Comparison of ENCODE assay signal across 8 cellular contexts in genomic region chr2:70919672-70920366, GRCh38. TPM values are rescaled to one million over a fixed set of nuclear protein-coding genes. Genes with fewer than 3 reads are reported as not detected.
DNase-seq lines count a peak whose midpoint lies in the region; ATAC-seq and TF ChIP-seq lines count a peak whose summit lies in the region.

No MANE protein-coding gene starts in this region.

- no peaks in the 10 kb centered on the region for H3K36me3 Mint-ChIP-seq in CD4-positive, CD25-positive, alpha-beta regulatory T cell

- no peaks in the 10 kb centered on the region for H3K4me1 ChIP-seq in CD4-positive, CD25-positive, alpha-beta regulatory T cell (ENCODE audit: control insufficient read depth, insufficient read depth, low read length, poor library complexity, severe bottlenecking)

- H3K4me3 ChIP-seq in CD4-positive, CD25-positive, alpha-beta regulatory T cell (ENCODE audit: low read depth, low read length) = no peak overlapping the region
- no peak overlapping the region for H3K4me3 ChIP-seq in cardiac fibroblast (replicated peaks in 1 of 2; ENCODE audit: low read depth in 2 of 2, low read length in 2 of 2)

- H3K27me3 Mint-ChIP-seq in CD4-positive, CD25-positive, alpha-beta regulatory T cell = peaks cover 41% of the 10 kb centered on the region

- peak; percentile 94 for TF ChIP-seq CTCF in cardiac fibroblast (IDR thresholded peaks at IDR 0.05; ENCODE audit: low read depth, low read length)

- H3K9me3 Mint-ChIP-seq in CD4-positive, CD25-positive, alpha-beta regulatory T cell = peaks cover 0 to 2% (median 0%) of the 10 kb centered on the region in 7 donors

- no peak overlapping the region for H3K27ac Mint-ChIP-seq in CD4-positive, CD25-positive, alpha-beta regulatory T cell

- DNase-seq in CD4-positive, CD25-positive, alpha-beta regulatory T cell = peak; percentile 29 to 59 (median 39)
- peak; percentile 42 for DNase-seq in NCI-H2171 treated with DMSO at 0.1 percent for 48 hours (lab: John Stamatoyannopoulos, UW)
- DNase-seq in activated CD4-positive, CD25-positive, alpha-beta regulatory T cell (lab: John Stamatoyannopoulos, UW) = peak; percentile 9 to 51 (median 26)
- DNase-seq in cardiac fibroblast (ENCODE audit: low read depth in 2 of 2) = peak; percentile 83 to 86
- peak; percentile 48 for DNase-seq in kidney glomerular epithelial cell (lab: John Stamatoyannopoulos, UW)
- DNase-seq in stimulated activated CD4-positive, alpha-beta T cell treated with anti-CD3 and anti-CD28 coated beads, Interleukin-2, amount 100 ng/mL, for 48 hours = peak; percentile 80 to 82

- H3K9me3 ChIP-seq in CD4-positive, CD25-positive, alpha-beta regulatory T cell (ENCODE audit: control insufficient read depth in 2 of 2, low read length in 2 of 2) = no peaks in the 10 kb centered on the region

- peaks cover 1% of the 10 kb centered on the region for H3K27me3 ChIP-seq in CD4-positive, CD25-positive, alpha-beta regulatory T cell (ENCODE audit: control insufficient read depth, insufficient read depth, low read length)

- no peaks in the 10 kb centered on the region for H3K4me1 Mint-ChIP-seq in CD4-positive, CD25-positive, alpha-beta regulatory T cell

- no peak overlapping the region for H3K4me3 Mint-ChIP-seq in CD4-positive, CD25-positive, alpha-beta regulatory T cell

- no peak overlapping the region for H3K27ac ChIP-seq in CD4-positive, CD25-positive, alpha-beta regulatory T cell (ENCODE audit: insufficient read depth, low read length, poor library complexity, severe bottlenecking)

- H3K36me3 ChIP-seq in CD4-positive, CD25-positive, alpha-beta regulatory T cell (ENCODE audit: control insufficient read depth, insufficient read depth, low read length) = no peaks in the 10 kb centered on the region

- peak; percentile 39 to 47 for ATAC-seq in CD4-positive, CD25-positive, alpha-beta regulatory T cell (ENCODE audit: low read depth in 2 of 2)
- ATAC-seq in GM21723 (IDR thresholded peaks at IDR 0.05; ENCODE audit: unreplicated experiment) = peak; percentile 78
- no peak for ATAC-seq in GM18861 (IDR thresholded peaks at IDR 0.05; ENCODE audit: unreplicated experiment)

RNA-seq across cellular contexts. Expression of gene ATP6V1B1, which starts 15.9 kb away (rescaled TPM):
- total RNA-seq in CD4-positive, CD25-positive, alpha-beta regulatory T cell = not detected
- not detected for polyA plus RNA-seq in CD4-positive, CD25-positive, alpha-beta regulatory T cell

RNA-seq across cellular contexts. Expression of gene VAX2, which starts 19.4 kb away (rescaled TPM):
- not detected for total RNA-seq in CD4-positive, CD25-positive, alpha-beta regulatory T cell
- not detected for polyA plus RNA-seq in CD4-positive, CD25-positive, alpha-beta regulatory T cell

RNA-seq across cellular contexts. Expression of gene ANKRD53, which starts 58.6 kb away (rescaled TPM):
- 0.94 TPM for total RNA-seq in CD4-positive, CD25-positive, alpha-beta regulatory T cell
- polyA plus RNA-seq in CD4-positive, CD25-positive, alpha-beta regulatory T cell = under 1 TPM in 1 of 4 donors, not detected in 3; 0.09 TPM

Comparison
In these comparisons a context has a peak if more than half of its experiments do, and no peak if none do; other contexts are left out.
1. DNase-seq: peak in every context shown above with its lines; median percentile 84 in cardiac fibroblast; 81 in stimulated activated CD4-positive, alpha-beta T cell treated with anti-CD3 and anti-CD28 coated beads, Interleukin-2, amount 100 ng/mL, for 48 hours; 48 in kidney glomerular epithelial cell; 42 in NCI-H2171 treated with DMSO at 0.1 percent for 48 hours; 39 in CD4-positive, CD25-positive, alpha-beta regulatory T cell; 26 in activated CD4-positive, CD25-positive, alpha-beta regulatory T cell.